1 cellular context compared by ENCODE assay signal in genomic region chr2:223941579-223942277, GRCh38.
TF ChIP-seq lines count a peak whose summit lies in the region.

No MANE protein-coding gene starts in this region.

TF ChIP-seq in GM23338, 12 proteins besides CTCF, POLR2A, EP300 and RAD21 (continued from another document):
- no peak for TF ChIP-seq ETS1 (IDR thresholded peaks at IDR 0.05)
- TF ChIP-seq CREB1 (CRISPR knock-in tag; IDR thresholded peaks at IDR 0.05; ENCODE audit: low read depth), result no peak
